Comparison of ENCODE assay signal across 15 cellular contexts in genomic region chr14:50122291-50122690, GRCh38.
"Had no signal": no experiment of that assay in that cellular context is flagged by ENCODE, and none has a peak within 500 bp of the region (broad histone marks: within the 10 kb centered on the region; RNA-seq: fewer than 3 reads in every experiment).

No MANE protein-coding gene starts in this region.

- H3K27me3 Mint-ChIP-seq: activated B cell treated with CpG ODN at 0.5 μM for 24 hours; activated CD8-positive, alpha-beta T cell treated with anti-CD3 and anti-CD28 coated beads for 36 hours; activated naive CD4-positive, alpha-beta T cell treated with anti-CD3 and anti-CD28 coated beads, Interleukin-2, amount 50 U/mL, for 24 hours; stimulated activated memory B cell treated with anti-CD40 and anti-IgM and Interleukin-4, amounts not matched to agents 10 μg/mL and 1 μg/mL and 100 μg/mL, for 72 hours had no signal

- H3K4me1 Mint-ChIP-seq: activated B cell treated with CpG ODN at 0.5 μM for 24 hours; activated naive CD4-positive, alpha-beta T cell treated with anti-CD3 and anti-CD28 coated beads, Interleukin-2, amount 50 U/mL, for 24 hours; stimulated activated memory B cell treated with anti-CD40 and anti-IgM and Interleukin-4, amounts not matched to agents 10 μg/mL and 1 μg/mL and 100 μg/mL, for 72 hours had no signal

- H3K4me3 Mint-ChIP-seq: activated B cell treated with CpG ODN at 0.5 μM for 24 hours; activated CD8-positive, alpha-beta T cell treated with anti-CD3 and anti-CD28 coated beads for 36 hours; activated naive CD4-positive, alpha-beta T cell treated with anti-CD3 and anti-CD28 coated beads, Interleukin-2, amount 50 U/mL, for 24 hours; activated T-cell treated with anti-CD3 and anti-CD28 coated beads, Interleukin-2, amount 50 U/mL, for 4 hours; stimulated activated memory B cell treated with anti-CD40 and anti-IgM and Interleukin-4, amounts not matched to agents 10 μg/mL and 1 μg/mL and 100 μg/mL, for 72 hours had no signal

- H3K27ac Mint-ChIP-seq: activated B cell treated with CpG ODN at 0.5 μM for 24 hours; activated CD8-positive, alpha-beta T cell treated with anti-CD3 and anti-CD28 coated beads for 36 hours; activated naive CD4-positive, alpha-beta T cell treated with anti-CD3 and anti-CD28 coated beads, Interleukin-2, amount 50 U/mL, for 24 hours; stimulated activated memory B cell treated with anti-CD40 and anti-IgM and Interleukin-4, amounts not matched to agents 10 μg/mL and 1 μg/mL and 100 μg/mL, for 72 hours had no signal

- H3K27ac ChIP-seq: adrenal gland, colonic mucosa, esophagus squamous epithelium, lower lobe of right lung, pancreas, tibial nerve had no signal

- H3K9me3 Mint-ChIP-seq: activated B cell treated with CpG ODN at 0.5 μM for 24 hours; activated CD8-positive, alpha-beta T cell treated with anti-CD3 and anti-CD28 coated beads for 36 hours; activated naive CD4-positive, alpha-beta T cell treated with anti-CD3 and anti-CD28 coated beads, Interleukin-2, amount 50 U/mL, for 24 hours; activated T-cell treated with anti-CD3 and anti-CD28 coated beads, Interleukin-2, amount 50 U/mL, for 4 hours; stimulated activated memory B cell treated with anti-CD40 and anti-IgM and Interleukin-4, amounts not matched to agents 10 μg/mL and 1 μg/mL and 100 μg/mL, for 72 hours had no signal

- DNase-seq: activated B cell treated with CpG ODN at 0.5 μM for 24 hours; activated CD4-positive, alpha-beta T cell treated with anti-CD3 and anti-CD28 coated beads for 48 hours; activated CD8-positive, alpha-beta T cell treated with anti-CD3 and anti-CD28 coated beads for 36 hours; activated effector memory CD4-positive, alpha-beta T cell treated with Interleukin-2 at 50 U/mL for 16 hours; activated T-cell treated with anti-CD3 and anti-CD28 coated beads, Interleukin-2, amount 50 U/mL, for 4 hours; adrenal gland; colonic mucosa; effector CD4-positive, alpha-beta T cell; esophagus squamous epithelium; glutamatergic neuron; lower lobe of right lung; pancreas had no signal
